Comparison of ENCODE assay signal across 1 cellular context in the genomic region with DNA sequence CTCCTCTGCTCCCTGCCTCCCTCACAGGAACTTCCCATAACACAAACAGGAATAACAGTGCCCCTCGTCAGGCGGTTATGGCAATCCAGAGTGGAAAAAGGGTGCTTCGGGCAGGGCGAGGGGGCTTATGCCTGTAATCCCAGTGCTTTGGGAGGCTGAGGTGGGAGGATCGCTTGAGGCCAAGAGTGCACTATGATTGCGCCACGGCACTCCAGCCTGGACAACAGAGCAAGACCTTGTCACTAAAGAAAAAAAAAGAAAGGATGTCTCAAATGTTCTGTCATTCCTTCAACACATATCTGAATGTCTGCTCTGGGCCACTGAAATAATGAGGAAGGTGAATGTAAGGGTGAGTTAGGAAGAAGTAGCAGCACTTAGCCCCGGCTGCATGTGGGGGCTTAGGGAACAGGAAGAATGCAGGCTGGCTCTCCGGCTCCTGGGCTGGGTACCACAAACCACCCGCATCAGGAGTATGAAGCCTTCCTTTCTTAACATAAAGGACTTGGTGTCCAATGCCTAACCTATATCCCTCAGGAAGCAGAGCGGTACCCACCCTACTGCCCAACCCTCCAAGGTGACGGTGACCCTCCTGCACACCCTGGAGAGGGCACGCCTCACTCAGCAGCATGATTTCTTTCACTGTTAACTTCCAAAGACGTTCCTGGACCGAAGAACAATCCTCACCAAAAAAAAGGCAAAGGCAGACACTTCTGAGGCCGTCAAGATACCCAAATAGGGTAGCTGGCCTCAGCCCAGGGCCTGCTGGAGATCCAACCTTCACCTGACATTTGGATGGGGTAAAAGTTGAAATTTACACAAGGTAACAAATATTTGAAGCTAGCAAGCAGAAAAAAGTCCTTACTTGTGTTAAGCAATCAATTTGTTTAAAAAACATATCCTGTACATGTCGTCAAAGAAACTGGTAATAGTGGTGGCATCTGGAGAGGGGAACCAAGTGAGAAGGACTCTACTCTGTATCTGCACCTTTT.
TF ChIP-seq lines count a peak whose summit lies in the region.

No MANE protein-coding gene starts in this region.

TF ChIP-seq in endothelial cell of umbilical vein, 7 proteins besides CTCF, POLR2A, EP300 and RAD21 (continued from another document):
- TF ChIP-seq, protein P1, sequence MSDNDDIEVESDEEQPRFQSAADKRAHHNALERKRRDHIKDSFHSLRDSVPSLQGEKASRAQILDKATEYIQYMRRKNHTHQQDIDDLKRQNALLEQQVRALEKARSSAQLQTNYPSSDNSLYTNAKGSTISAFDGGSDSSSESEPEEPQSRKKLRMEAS (IDR thresholded peaks at IDR 0.05; ENCODE audit: insufficient read depth, insufficient read length): no peak
- TF ChIP-seq EZH2 (IDR thresholded peaks at IDR 0.05; ENCODE audit: borderline replicate concordance, low read depth, low read length, severe bottlenecking): no peak
